In genomic region chr11:77407613-77408012, GRCh38 we compare ENCODE assay signal across 10 cellular contexts.
A peak's percentile ranks its signal among the peaks of the same experiment; 100 is the strongest.
DNase-seq lines count a peak whose midpoint lies in the region; TF ChIP-seq lines count a peak whose summit lies in the region.
"Had no signal": no experiment of that assay in that cellular context is flagged by ENCODE, and none has a peak within 500 bp of the region (broad histone marks: within the 10 kb centered on the region; RNA-seq: fewer than 3 reads in every experiment).

No MANE protein-coding gene starts in this region.

- H3K9ac ChIP-seq in mucosa of rectum (ENCODE audit: low read depth in 1 of 2, low read length in 2 of 2) = peak overlapping the region in 1 of 2 donors; percentile 34
- H3K9ac ChIP-seq in MM.1S (ENCODE audit: low read length) = no peak overlapping the region

- no peaks in the 10 kb centered on the region for H3F3A ChIP-seq in MM.1S (ENCODE audit: insufficient read depth, low read length)

- H3K4me3 ChIP-seq in brain microvascular endothelial cell (ENCODE audit: low read depth, low read length) = no peak overlapping the region
- peak overlapping the region in 1 of 2 donors; percentile 37 for H3K4me3 ChIP-seq in mucosa of rectum (ENCODE audit: low read length in 2 of 2)
- H3K4me3 ChIP-seq in MM.1S (ENCODE audit: low read length) = no peak overlapping the region

- DNase-seq in DMS53 (lab: John Stamatoyannopoulos, UW) (peak; percentile 94), NCI-H1436 treated with DMSO at 0.1 percent for 48 hours (lab: John Stamatoyannopoulos, UW) (peak; percentile 31), brain microvascular endothelial cell (peak; percentile 78), MM.1S (no peak), middle frontal gyrus (ENCODE audit: extremely low spot score, low spot score) (no peak)
- DNase-seq in activated T-cell treated with anti-CD3 and anti-CD28 coated beads, Interleukin-2, amount 50 U/mL, for 48 hours = no peak
- DNase-seq in stimulated activated CD4-positive, alpha-beta T cell treated with anti-CD3 and anti-CD28 coated beads, Interleukin-15, amount 100 ng/mL, for 24 hours = no peak
- DNase-seq: activated CD4-positive, alpha-beta T cell treated with anti-CD3 and anti-CD28 coated beads, Interleukin-2, amount 50 U/mL, for 4 hours; naive B cell had no signal

- no peaks in the 10 kb centered on the region for H4K20me1 ChIP-seq in MM.1S (ENCODE audit: insufficient read depth, low read length)

- peaks cover 67% of the 10 kb centered on the region for H3K79me2 ChIP-seq in MM.1S (ENCODE audit: low read length)

- no peak overlapping the region for H3K4me2 ChIP-seq in MM.1S (ENCODE audit: low read depth, low read length)

- H3K4me1 ChIP-seq in mucosa of rectum (ENCODE audit: control insufficient read depth in 2 of 2, insufficient read depth in 2 of 2, low read length in 2 of 2) (peaks cover 17 to 27% of the 10 kb centered on the region in 2 donors), MM.1S (ENCODE audit: low read length) (peaks cover 20% of the 10 kb centered on the region)

- no peaks in the 10 kb centered on the region for H3K9me2 ChIP-seq in MM.1S (replicated peaks; ENCODE audit: insufficient read depth, low read length)

- no peak overlapping the region for H2AFZ ChIP-seq in MM.1S (ENCODE audit: low read length)

- no peak overlapping the region for H3K27ac ChIP-seq in brain microvascular endothelial cell
- H3K27ac ChIP-seq in mucosa of rectum (ENCODE audit: low read depth in 2 of 2, low read length in 2 of 2) = peak overlapping the region; percentile 12 to 36
- no peak overlapping the region for H3K27ac ChIP-seq in MM.1S (ENCODE audit: low read length)

- in situ Hi-C loops in brain microvascular endothelial cell (cut with HindIII; ENCODE audit: low pct_ligation_motif_present, low sequenced_read_pairs) = no loop called here

- H3K9me3 ChIP-seq in mucosa of rectum (ENCODE audit: control insufficient read depth in 2 of 2, low read length in 2 of 2) (no peaks in the 10 kb centered on the region), MM.1S (replicated peaks; ENCODE audit: insufficient read depth, low read length) (no peaks in the 10 kb centered on the region)

- TF ChIP-seq CTCF in brain microvascular endothelial cell (IDR thresholded peaks at IDR 0.05; ENCODE audit: low read depth, low read length, missing control alignments) = no peak
- no peak for TF ChIP-seq CTCF in MM.1S (IDR thresholded peaks at IDR 0.05; ENCODE audit: low read length)

- H3K36me3 ChIP-seq in brain microvascular endothelial cell (replicated peaks) (no peaks in the 10 kb centered on the region), mucosa of rectum (ENCODE audit: control insufficient read depth in 2 of 2, insufficient read depth in 2 of 2, low read length in 2 of 2) (no peaks in the 10 kb centered on the region), MM.1S (replicated peaks; ENCODE audit: insufficient read depth, low read length) (no peaks in the 10 kb centered on the region)

- no peaks in the 10 kb centered on the region for H3K27me3 ChIP-seq in brain microvascular endothelial cell (replicated peaks)
- H3K27me3 ChIP-seq in mucosa of rectum (ENCODE audit: control insufficient read depth in 2 of 2, insufficient read depth in 2 of 2, low read length in 2 of 2) = no peaks in the 10 kb centered on the region
- no peaks in the 10 kb centered on the region for H3K27me3 ChIP-seq in MM.1S (replicated peaks; ENCODE audit: insufficient read depth, low read length)

Comparison
In these comparisons a context has a peak if more than half of its experiments do, and no peak if none do; other contexts are left out.
1. DNase-seq: peak in DMS53 (single experiment), NCI-H1436 treated with DMSO at 0.1 percent for 48 hours (single experiment) and brain microvascular endothelial cell (single experiment); none in activated T-cell treated with anti-CD3 and anti-CD28 coated beads, Interleukin-2, amount 50 U/mL, for 48 hours (0 of 2), MM.1S (single experiment), stimulated activated CD4-positive, alpha-beta T cell treated with anti-CD3 and anti-CD28 coated beads, Interleukin-15, amount 100 ng/mL, for 24 hours (single experiment) and middle frontal gyrus (single experiment).
2. H3K27ac ChIP-seq: peak in mucosa of rectum (2 of 2); none in brain microvascular endothelial cell (single experiment) and MM.1S (single experiment).